Comparison of ENCODE assay signal across 25 cellular contexts in the genomic region with DNA sequence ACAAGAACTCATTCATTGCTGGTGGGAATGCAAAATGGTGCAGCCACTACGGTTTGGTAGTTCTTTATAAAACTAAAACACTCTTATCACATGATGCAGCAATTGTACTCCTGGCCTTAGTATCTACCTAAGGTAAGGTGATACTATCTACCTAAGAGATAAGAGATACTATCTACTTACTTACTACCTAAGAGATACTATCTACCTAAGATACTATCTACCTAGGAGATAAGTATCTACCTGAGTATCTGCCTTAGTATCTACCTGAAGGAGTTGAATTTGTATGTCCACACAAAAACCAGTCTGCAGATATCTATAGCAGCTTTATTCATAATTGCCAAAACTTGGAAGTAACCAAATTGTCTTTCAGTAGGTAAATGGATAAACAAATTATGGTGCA.
"Had no signal": no experiment of that assay in that cellular context is flagged by ENCODE, and none has a peak within 500 bp of the region (broad histone marks: within the 10 kb centered on the region; RNA-seq: fewer than 3 reads in every experiment).

No MANE protein-coding gene starts in this region.

- H3K79me2 ChIP-seq: hepatocyte had no signal

- FAIRE-seq: pancreas had no signal

- H3K27me3 ChIP-seq: hepatocyte, pancreas, suprapubic skin, tibial artery, uterus had no signal

- H3K4me3 ChIP-seq: hepatocyte, left ventricle myocardium inferior, lung, mucosa of descending colon, pancreas, prostate gland, skin epidermis, suprapubic skin, thoracic aorta, tibial artery, uterus had no signal

- H3K4me1 ChIP-seq: prostate gland, uterus had no signal

- H2AFZ ChIP-seq: hepatocyte had no signal

- DNase-seq: islet precursor cell; left ventricle myocardium inferior; midbrain; mucosa of descending colon; naive thymus-derived CD4-positive, alpha-beta T cell; nucleus accumbens; pancreas; posterior cingulate gyrus; retina; right cardiac atrium; stimulated activated CD4-positive, alpha-beta T cell treated with anti-CD3 and anti-CD28 coated beads, Interleukin-12 subunit alpha, Interleukin-12 subunit beta, amount 100 ng/mL, for 4 hours; stimulated activated CD4-positive, alpha-beta T cell treated with anti-CD3 and anti-CD28 coated beads, Interleukin-15, amount 100 ng/mL, for 24 hours; stimulated activated CD4-positive, alpha-beta T cell treated with anti-CD3 and anti-CD28 coated beads, Interleukin-2, amount 100 ng/mL, for 24 hours; stimulated activated CD4-positive, alpha-beta T cell treated with anti-CD3 and anti-CD28 coated beads, Interleukin-4, amount 100 ng/mL, for 1 hour; stimulated activated naive B cell treated with anti-CD40 and anti-IgM and Interleukin-4, amounts not matched to agents 10 μg/mL and 1 μg/mL and 100 μg/mL, for 72 hours; tibial artery; uterus had no signal

- ATAC-seq: mucosa of descending colon; naive thymus-derived CD4-positive, alpha-beta T cell; natural killer cell treated with Interleukin-12 subunit alpha and Interleukin-12 subunit beta and Interleukin-15 and Interleukin-18, amount 100 ng/mL, for 72 hours; pancreas; right cardiac atrium; sciatic nerve; stimulated activated naive B cell treated with anti-CD40 and anti-IgM and Interleukin-4, amounts not matched to agents 10 μg/mL and 1 μg/mL and 100 μg/mL, for 72 hours had no signal

- H3K9me3 ChIP-seq: left ventricle myocardium inferior, mucosa of descending colon, pancreas, prostate gland, suprapubic skin, thoracic aorta, tibial artery, uterus had no signal

- H3K36me3 ChIP-seq: left ventricle myocardium inferior, pancreas, prostate gland, suprapubic skin, thoracic aorta, tibial artery, uterus had no signal

- H3K27ac ChIP-seq: hepatocyte, left ventricle myocardium inferior, pancreas, prostate gland, skin epidermis, suprapubic skin, thoracic aorta, tibial artery, uterus had no signal

- H3K4me2 ChIP-seq: hepatocyte had no signal
